Comparison of ENCODE assay signal across 32 cellular contexts in the genomic region with DNA sequence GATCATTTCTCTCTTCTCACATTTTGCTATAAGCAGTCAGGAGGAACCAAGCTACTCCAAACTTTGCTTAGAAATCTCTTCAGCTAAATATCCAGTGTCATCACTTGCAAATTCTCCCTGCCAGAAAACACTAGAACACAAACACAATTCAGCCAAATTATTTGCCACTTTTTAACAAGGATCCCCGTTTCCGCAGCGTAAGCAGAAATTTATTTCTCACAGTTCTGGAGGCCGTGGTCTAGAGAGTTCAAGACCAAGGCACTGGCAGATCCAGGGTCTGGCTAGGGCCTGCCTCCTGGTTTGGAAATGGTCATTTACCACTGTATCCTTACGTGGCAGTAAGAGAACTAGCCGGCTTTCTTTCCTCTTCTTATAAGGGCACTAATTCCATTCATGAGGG.
"Had no signal": no experiment of that assay in that cellular context is flagged by ENCODE, and none has a peak within 500 bp of the region (broad histone marks: within the 10 kb centered on the region; RNA-seq: fewer than 3 reads in every experiment).

No MANE protein-coding gene starts in this region.

- DNase-seq: heart left ventricle; hypothalamus; immature natural killer cell; kidney; left colon; left lung; lower lobe of right lung; mammary epithelial cell; mesenchymal stem cell; naive B cell; natural killer cell; occipital lobe; ovary; posterior cingulate gyrus; psoas muscle; stimulated activated CD4-positive, alpha-beta T cell treated with anti-CD3 and anti-CD28 coated beads, Interleukin-12 subunit alpha, Interleukin-12 subunit beta, amount 100 ng/mL, for 4 hours; stimulated activated CD4-positive, alpha-beta T cell treated with anti-CD3 and anti-CD28 coated beads, Interleukin-15, amount 100 ng/mL, for 24 hours; stimulated activated CD4-positive, alpha-beta T cell treated with anti-CD3 and anti-CD28 coated beads, Interleukin-2, amount 100 ng/mL, for 24 hours; stimulated activated CD4-positive, alpha-beta T cell treated with anti-CD3 and anti-CD28 coated beads, Interleukin-4, amount 100 ng/mL, for 24 hours; stimulated activated naive CD4-positive, alpha-beta T cell; tibial artery; trophoblast cell; upper lobe of right lung had no signal

- H3K4me1 Mint-ChIP-seq: immature natural killer cell; mesothelial cell of epicardium; naive B cell; natural killer cell; neural crest cell; stimulated activated effector memory CD8-positive, alpha-beta T cell treated with anti-CD3 and anti-CD28 coated beads, Interleukin-12 subunit alpha, Interleukin-12 subunit beta, amount 100 ng/mL, for 72 hours had no signal

- H3K27ac Mint-ChIP-seq: immature natural killer cell; mesothelial cell of epicardium; naive B cell; natural killer cell; stimulated activated effector memory CD8-positive, alpha-beta T cell treated with anti-CD3 and anti-CD28 coated beads, Interleukin-12 subunit alpha, Interleukin-12 subunit beta, amount 100 ng/mL, for 72 hours; stimulated activated naive CD8-positive, alpha-beta T cell treated with anti-CD3 and anti-CD28 coated beads, Interleukin-15, Interleukin-2, amounts not matched to agents 100 ng/mL and 50 ng/mL, for 24 hours had no signal

- H3K36me3 ChIP-seq: heart left ventricle, left lung, lower lobe of right lung, neutrophil, ovary, suprapubic skin, thoracic aorta, tibial artery, upper lobe of right lung had no signal

- H3K36me3 Mint-ChIP-seq: immature natural killer cell; mesothelial cell of epicardium; naive B cell; natural killer cell; stimulated activated effector memory CD8-positive, alpha-beta T cell treated with anti-CD3 and anti-CD28 coated beads, Interleukin-12 subunit alpha, Interleukin-12 subunit beta, amount 100 ng/mL, for 72 hours had no signal

- H3K9me3 ChIP-seq: heart left ventricle, left lung, lower lobe of right lung, neutrophil, ovary, psoas muscle, suprapubic skin, thoracic aorta, tibial artery, upper lobe of right lung had no signal

- H3K4me3 Mint-ChIP-seq: immature natural killer cell; mesothelial cell of epicardium; naive B cell; natural killer cell; neural crest cell; stimulated activated effector memory CD8-positive, alpha-beta T cell treated with anti-CD3 and anti-CD28 coated beads, Interleukin-12 subunit alpha, Interleukin-12 subunit beta, amount 100 ng/mL, for 72 hours; stimulated activated naive CD8-positive, alpha-beta T cell treated with anti-CD3 and anti-CD28 coated beads, Interleukin-15, Interleukin-2, amounts not matched to agents 100 ng/mL and 50 ng/mL, for 24 hours had no signal

- H3K27ac ChIP-seq: heart left ventricle, left lung, lower lobe of right lung, neutrophil, ovary, psoas muscle, skin epidermis, suprapubic skin, thoracic aorta, tibial artery, upper lobe of right lung had no signal

- H3K9me3 Mint-ChIP-seq: immature natural killer cell; naive B cell; natural killer cell; neural crest cell; stimulated activated effector memory CD8-positive, alpha-beta T cell treated with anti-CD3 and anti-CD28 coated beads, Interleukin-12 subunit alpha, Interleukin-12 subunit beta, amount 100 ng/mL, for 72 hours; stimulated activated naive CD8-positive, alpha-beta T cell treated with anti-CD3 and anti-CD28 coated beads, Interleukin-15, Interleukin-2, amounts not matched to agents 100 ng/mL and 50 ng/mL, for 24 hours had no signal

- H3K4me3 ChIP-seq: heart left ventricle, left lung, lower lobe of right lung, ovary, psoas muscle, skin epidermis, suprapubic skin, thoracic aorta, tibial artery, upper lobe of right lung had no signal

- H3K27me3 ChIP-seq: heart left ventricle, left lung, neutrophil, ovary, suprapubic skin, tibial artery, upper lobe of right lung had no signal

- H3K4me1 ChIP-seq: heart left ventricle, left lung, lower lobe of right lung, psoas muscle, suprapubic skin, tibial artery, upper lobe of right lung had no signal

- ATAC-seq: heart left ventricle; left colon; left lung; lower lobe of right lung; natural killer cell; psoas muscle; sciatic nerve; stimulated activated effector memory CD8-positive, alpha-beta T cell treated with anti-CD3 and anti-CD28 coated beads, Interleukin-12 subunit alpha, Interleukin-12 subunit beta, amount 100 ng/mL, for 72 hours; upper lobe of right lung had no signal
